Comparison of ENCODE assay signal across 11 cellular contexts in genomic region chr18:48488388-48488850, GRCh38. TPM values are rescaled to one million over a fixed set of nuclear protein-coding genes. Genes with fewer than 3 reads are reported as not detected.
DNase-seq lines count a peak whose midpoint lies in the region; ATAC-seq, FAIRE-seq and TF ChIP-seq lines count a peak whose summit lies in the region.
"Had no signal": no experiment of that assay in that cellular context is flagged by ENCODE, and none has a peak within 500 bp of the region (broad histone marks: within the 10 kb centered on the region; RNA-seq: fewer than 3 reads in every experiment).

No MANE protein-coding gene starts in this region.

- no peak for TF ChIP-seq CTCF in cardiac fibroblast (IDR thresholded peaks at IDR 0.05; ENCODE audit: low read depth, low read length)
- TF ChIP-seq CTCF in gastrocnemius medialis (IDR thresholded peaks at IDR 0.05 in 4 of 5, conservative IDR thresholded peaks at IDR 0.05 in 1 of 5), result no peak
- TF ChIP-seq CTCF in GM10248 (IDR thresholded peaks at IDR 0.05; ENCODE audit: control extremely low read depth, extremely low read depth, low read depth, missing control alignments), result no peak

- H3K36me3 ChIP-seq in gastrocnemius medialis, result no peaks in the 10 kb centered on the region

- no peaks in the 10 kb centered on the region for H3K9me3 ChIP-seq in gastrocnemius medialis

- in situ Hi-C loops in gastrocnemius medialis (cut with MboI; ENCODE audit: low sequenced_read_pairs in 4 of 4), result no loop called here

- CTCF ChIA-PET in GM10248 (lab: Yijun Ruan, JAX), result interaction anchor here (0.9 to 1.7 kb wide), 4 partner anchors 13 to 79 kb away, joined by 3 to 6 read pairs (median 3); no protein-coding TSS in a partner anchor

- POLR2A ChIA-PET in GM10248 (lab: Yijun Ruan, JAX), result no interaction called here

- intact Hi-C loops in gastrocnemius medialis (cut with DNase I; ENCODE audit: low total_unique reads), result no loop called here

- no peak for TF ChIP-seq POLR2A in gastrocnemius medialis (IDR thresholded peaks at IDR 0.05)

- FAIRE-seq in urothelium cell line (lab: Jason Lieb, UNC), result no peak

- H3K4me3 ChIP-seq in cardiac fibroblast (replicated peaks in 1 of 2; ENCODE audit: low read depth in 2 of 2, low read length in 2 of 2) (no peak overlapping the region), gastrocnemius medialis (no peak overlapping the region)

- ATAC-seq in gastrocnemius medialis, result no peak
- ATAC-seq: activated T-cell treated with anti-CD3 and anti-CD28 coated beads, Interleukin-2, amount 50 U/mL, for 4 hours had no signal

- no peaks in the 10 kb centered on the region for H3K27me3 ChIP-seq in gastrocnemius medialis

- no peaks in the 10 kb centered on the region for H3K4me1 ChIP-seq in gastrocnemius medialis

- H3K27ac ChIP-seq in gastrocnemius medialis, result no peak overlapping the region

- DNase-seq in LHCN-M2 (ENCODE audit: low read depth) (peak; percentile 94), cardiac fibroblast (ENCODE audit: low read depth in 2 of 2) (peak; percentile 95 to 97), kidney tubule cell (ENCODE audit: low spot score) (peak; percentile 93), urothelium cell line (ENCODE audit: low spot score) (peak; percentile 77), inferior parietal cortex (ENCODE audit: extremely low spot score) (no peak), NCI-H1048 (lab: John Stamatoyannopoulos, UW) (no peak), gastrocnemius medialis (no peak), GM10248 (ENCODE audit: extremely low spot score) (no peak)
- DNase-seq: activated T-cell treated with anti-CD3 and anti-CD28 coated beads, Interleukin-2, amount 50 U/mL, for 4 hours; immature natural killer cell; NCI-H2107 had no signal

RNA-seq across cellular contexts. Expression of gene CTIF, which starts 50.4 kb away (rescaled TPM):
- total RNA-seq in LHCN-M2 (2014; rRNA removed), result 15.8 and 18.1 TPM in 2 replicates
- polyA plus RNA-seq in LHCN-M2 (2012), result 57.5 TPM
- total RNA-seq in gastrocnemius medialis, result 10 to 100 TPM; 20.2 to 35.4 (median 23.1) TPM

Comparison
In these comparisons a context has a peak if more than half of its experiments do, and no peak if none do; other contexts are left out.
1. DNase-seq: peak in LHCN-M2 (single experiment), cardiac fibroblast (2 of 2), kidney tubule cell (single experiment) and urothelium cell line (single experiment); none in inferior parietal cortex (single experiment), NCI-H1048 (single experiment), gastrocnemius medialis (0 of 2) and GM10248 (single experiment).